In genomic region chrX:10077425-10078188, GRCh38 we compare ENCODE assay signal across 1 cellular context.
TF ChIP-seq lines count a peak whose summit lies in the region.

No MANE protein-coding gene starts in this region.

TF ChIP-seq in GM12878, 131 proteins besides CTCF, POLR2A, EP300 and RAD21:
- TF ChIP-seq ATF3 (IDR thresholded peaks at IDR 0.05; ENCODE audit: borderline replicate concordance, extremely low read depth, low read depth, low read length) (no peak), RB1 (IDR thresholded peaks at IDR 0.05; ENCODE audit: borderline replicate concordance) (no peak), STAT3 (IDR thresholded peaks at IDR 0.05; ENCODE audit: low read depth, low read length) (no peak), EGR1 (IDR thresholded peaks at IDR 0.05; ENCODE audit: borderline replicate concordance in 1 of 2, low read depth in 2 of 2, low read length in 2 of 2) (no peak), BMI1 (IDR thresholded peaks at IDR 0.05; ENCODE audit: borderline replicate concordance) (no peak), TCF12 (IDR thresholded peaks at IDR 0.05; ENCODE audit: low read depth, low read length) (no peak), WRNIP1 (IDR thresholded peaks at IDR 0.05; ENCODE audit: borderline replicate concordance, low read depth, low read length) (no peak), MTA2 (IDR thresholded peaks at IDR 0.05; ENCODE audit: low read depth) (no peak), RELB (IDR thresholded peaks at IDR 0.05; ENCODE audit: low read depth) (no peak), ZBTB4 (CRISPR knock-in tag; IDR thresholded peaks at IDR 0.05) (no peak), CHD2 (IDR thresholded peaks at IDR 0.05; ENCODE audit: borderline replicate concordance, low read depth, low read length) (no peak)
- TF ChIP-seq, protein P1, sequence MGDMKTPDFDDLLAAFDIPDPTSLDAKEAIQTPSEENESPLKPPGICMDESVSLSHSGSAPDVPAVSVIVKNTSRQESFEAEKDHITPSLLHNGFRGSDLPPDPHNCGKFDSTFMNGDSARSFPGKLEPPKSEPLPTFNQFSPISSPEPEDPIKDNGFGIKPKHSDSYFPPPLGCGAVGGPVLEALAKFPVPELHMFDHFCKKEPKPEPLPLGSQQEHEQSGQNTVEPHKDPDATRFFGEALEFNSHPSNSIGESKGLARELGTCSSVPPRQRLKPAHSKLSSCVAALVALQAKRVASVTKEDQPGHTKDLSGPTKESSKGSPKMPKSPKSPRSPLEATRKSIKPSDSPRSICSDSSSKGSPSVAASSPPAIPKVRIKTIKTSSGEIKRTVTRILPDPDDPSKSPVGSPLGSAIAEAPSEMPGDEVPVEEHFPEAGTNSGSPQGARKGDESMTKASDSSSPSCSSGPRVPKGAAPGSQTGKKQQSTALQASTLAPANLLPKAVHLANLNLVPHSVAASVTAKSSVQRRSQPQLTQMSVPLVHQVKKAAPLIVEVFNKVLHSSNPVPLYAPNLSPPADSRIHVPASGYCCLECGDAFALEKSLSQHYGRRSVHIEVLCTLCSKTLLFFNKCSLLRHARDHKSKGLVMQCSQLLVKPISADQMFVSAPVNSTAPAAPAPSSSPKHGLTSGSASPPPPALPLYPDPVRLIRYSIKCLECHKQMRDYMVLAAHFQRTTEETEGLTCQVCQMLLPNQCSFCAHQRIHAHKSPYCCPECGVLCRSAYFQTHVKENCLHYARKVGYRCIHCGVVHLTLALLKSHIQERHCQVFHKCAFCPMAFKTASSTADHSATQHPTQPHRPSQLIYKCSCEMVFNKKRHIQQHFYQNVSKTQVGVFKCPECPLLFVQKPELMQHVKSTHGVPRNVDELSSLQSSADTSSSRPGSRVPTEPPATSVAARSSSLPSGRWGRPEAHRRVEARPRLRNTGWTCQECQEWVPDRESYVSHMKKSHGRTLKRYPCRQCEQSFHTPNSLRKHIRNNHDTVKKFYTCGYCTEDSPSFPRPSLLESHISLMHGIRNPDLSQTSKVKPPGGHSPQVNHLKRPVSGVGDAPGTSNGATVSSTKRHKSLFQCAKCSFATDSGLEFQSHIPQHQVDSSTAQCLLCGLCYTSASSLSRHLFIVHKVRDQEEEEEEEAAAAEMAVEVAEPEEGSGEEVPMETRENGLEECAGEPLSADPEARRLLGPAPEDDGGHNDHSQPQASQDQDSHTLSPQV (IDR thresholded peaks at IDR 0.05): no peak
